11 cellular contexts compared by ENCODE assay signal in the genomic region with DNA sequence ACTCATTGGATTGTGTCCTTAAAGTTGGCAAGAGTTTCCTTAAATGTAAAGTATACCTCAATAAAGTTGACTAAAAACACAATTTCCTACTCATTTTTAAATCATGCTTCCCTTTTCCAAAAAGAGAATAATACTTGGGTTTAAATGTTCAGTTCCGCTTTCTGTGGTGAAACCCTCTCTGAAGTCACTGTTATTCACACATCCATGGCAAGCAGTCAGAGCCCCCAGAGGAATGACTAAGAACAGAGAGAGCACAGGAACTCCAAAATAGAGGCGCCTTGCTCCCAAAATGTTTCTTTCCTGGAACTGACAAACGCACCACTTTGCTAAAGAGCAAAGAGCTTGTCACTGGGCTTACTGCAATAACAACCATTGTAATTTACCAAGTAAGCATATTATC.
DNase-seq lines count a peak whose midpoint lies in the region; ATAC-seq, FAIRE-seq and TF ChIP-seq lines count a peak whose summit lies in the region.
"Had no signal": no experiment of that assay in that cellular context is flagged by ENCODE, and none has a peak within 500 bp of the region (broad histone marks: within the 10 kb centered on the region; RNA-seq: fewer than 3 reads in every experiment).

No MANE protein-coding gene starts in this region.

- no peak for TF ChIP-seq POLR2A in transverse colon (IDR thresholded peaks at IDR 0.05)

- WGBS in transverse colon (ENCODE audit: low coverage in 1 of 2), 2 donors: 66 to 76% methylated on average over 2 to 3 of the region's 3 CpGs
- WGBS in H9 (ENCODE audit: extremely low coverage, insufficient read length, low lambda C conversion rate): no CpG with 5 or more reads among the region's 3 CpGs

- H3K36me3 Mint-ChIP-seq in activated CD4-positive, alpha-beta T cell treated with anti-CD3 and anti-CD28 coated beads for 36 hours (ENCODE audit: low read depth): peaks cover 12% of the 10 kb centered on the region
- H3K36me3 Mint-ChIP-seq in activated CD4-positive, alpha-beta T cell treated with anti-CD3 and anti-CD28 coated beads, Interleukin-2, amount 10 ng/mL, durations not matched to agents 7 days and 5 days (ENCODE audit: low read depth): peaks cover 6% of the 10 kb centered on the region
- peaks cover 2 to 4% (median 2%) of the 10 kb centered on the region in 3 experiments; a peak in 3 of 7 replicates for H3K36me3 Mint-ChIP-seq in H9 (ENCODE audit: insufficient read depth in 1 of 3, low read depth in 3 of 3)

- peak overlapping the region; percentile 54 for H3K27ac ChIP-seq in OCI-LY3 (ENCODE audit: low read length)
- H3K27ac ChIP-seq in transverse colon: peak overlapping the region; percentile 11 to 38 (median 30)
- no peak overlapping the region for H3K27ac ChIP-seq in H9 (ENCODE audit: insufficient read length, low read depth, low read length)
- no peak overlapping the region for H3K27ac ChIP-seq in kidney (ENCODE audit: low read depth in 2 of 2, low read length in 2 of 2)
- H3K27ac ChIP-seq: 22Rv1 had no signal

- H4K5ac ChIP-seq in H9 (ENCODE audit: insufficient read length, low read depth, low read length): no peak overlapping the region

- no peak overlapping the region for H3T11ph ChIP-seq in H9 (ENCODE audit: low read length)

- no peak overlapping the region for H3K4me3 Mint-ChIP-seq in activated CD4-positive, alpha-beta T cell treated with anti-CD3 and anti-CD28 coated beads for 36 hours
- H3K4me3 Mint-ChIP-seq in activated CD4-positive, alpha-beta T cell treated with anti-CD3 and anti-CD28 coated beads, Interleukin-2, amount 10 ng/mL, durations not matched to agents 7 days and 5 days: no peak overlapping the region
- no peak overlapping the region for H3K4me3 Mint-ChIP-seq in H9
- H3K4me3 Mint-ChIP-seq: T-helper 2 cell treated with Interferon-gamma antibody and Interleukin-4, amounts not matched to agents 5 μg/mL and 100 μg/mL, for 36 hours had no signal

- H2BK12ac ChIP-seq in H9 (ENCODE audit: insufficient read length, low read depth, low read length): no peak overlapping the region

- H3K9me3 Mint-ChIP-seq in activated CD4-positive, alpha-beta T cell treated with anti-CD3 and anti-CD28 coated beads for 36 hours (ENCODE audit: low read depth): no peaks in the 10 kb centered on the region
- no peaks in the 10 kb centered on the region for H3K9me3 Mint-ChIP-seq in activated CD4-positive, alpha-beta T cell treated with anti-CD3 and anti-CD28 coated beads, Interleukin-2, amount 10 ng/mL, durations not matched to agents 7 days and 5 days
- peaks cover 0 to 2% of the 10 kb centered on the region in 2 experiments; a peak in 1 of 5 replicates for H3K9me3 Mint-ChIP-seq in H9
- H3K9me3 Mint-ChIP-seq: T-helper 2 cell treated with Interferon-gamma antibody and Interleukin-4, amounts not matched to agents 5 μg/mL and 100 μg/mL, for 36 hours had no signal

- ATAC-seq in activated CD4-positive, alpha-beta T cell treated with anti-CD3 and anti-CD28 coated beads for 36 hours: peak; percentile 53
- ATAC-seq in left ventricle myocardium superior: peak; percentile 98

- TF ChIP-seq EP300 in transverse colon (IDR thresholded peaks at IDR 0.05; ENCODE audit: low read depth): no peak

- no peak for DNase-seq in activated CD4-positive, alpha-beta T cell treated with anti-CD3 and anti-CD28 coated beads for 36 hours
- DNase-seq in activated CD4-positive, alpha-beta T cell treated with anti-CD3 and anti-CD28 coated beads, Interleukin-2, amount 10 ng/mL, durations not matched to agents 7 days and 5 days: no peak
- DNase-seq in left ventricle myocardium superior (no peak), transverse colon (peak; percentile 10), H9 (no peak), kidney (no peak), NCI-H1417 (lab: John Stamatoyannopoulos, UW) (no peak)
- DNase-seq: islet precursor cell had no signal

- no peaks in the 10 kb centered on the region for H3K36me3 ChIP-seq in OCI-LY3 (replicated peaks; ENCODE audit: low read depth, low read length)
- H3K36me3 ChIP-seq in transverse colon: no peaks in the 10 kb centered on the region
- no peaks in the 10 kb centered on the region for H3K36me3 ChIP-seq in kidney (ENCODE audit: control insufficient read depth in 1 of 2, insufficient read depth in 2 of 2, low read length in 2 of 2)

- peaks cover 26% of the 10 kb centered on the region for H3K4me1 Mint-ChIP-seq in activated CD4-positive, alpha-beta T cell treated with anti-CD3 and anti-CD28 coated beads for 36 hours
- peaks cover 20% of the 10 kb centered on the region for H3K4me1 Mint-ChIP-seq in activated CD4-positive, alpha-beta T cell treated with anti-CD3 and anti-CD28 coated beads, Interleukin-2, amount 10 ng/mL, durations not matched to agents 7 days and 5 days
- H3K4me1 Mint-ChIP-seq in H9: peaks cover 3% of the 10 kb centered on the region in 2 experiments; a peak in 2 of 4 replicates

- intact Hi-C loops in activated CD4-positive, alpha-beta T cell treated with anti-CD3 and anti-CD28 coated beads for 36 hours (cut with DNase I, micrococcal nuclease): no loop called here
- intact Hi-C loops in left ventricle myocardium superior (cut with micrococcal nuclease): no loop called here
- intact Hi-C loops in transverse colon (cut with DNase I; ENCODE audit: low total_unique reads): no loop called here
- intact Hi-C loops in kidney (cut with DNase I): no loop called here

- H3K9me3 ChIP-seq in OCI-LY3 (ENCODE audit: insufficient read depth, low read length): no peaks in the 10 kb centered on the region
- H3K9me3 ChIP-seq in transverse colon: no peaks in the 10 kb centered on the region
- no peaks in the 10 kb centered on the region for H3K9me3 ChIP-seq in H9 (ENCODE audit: control insufficient read depth, low read depth, low read length)
- H3K9me3 ChIP-seq in kidney (ENCODE audit: control insufficient read depth in 1 of 2, low read length in 2 of 2): no peaks in the 10 kb centered on the region

- no peaks in the 10 kb centered on the region for H3K79me2 ChIP-seq in OCI-LY3 (ENCODE audit: low read length)
- no peaks in the 10 kb centered on the region for H3K79me2 ChIP-seq in H9 (ENCODE audit: insufficient read depth, low read length)

- no peak overlapping the region for H3K9ac ChIP-seq in OCI-LY3 (ENCODE audit: low read length)
- no peak overlapping the region for H3K9ac ChIP-seq in H9 (ENCODE audit: extremely low read depth, insufficient read length, low read length)
- H3K9ac ChIP-seq in kidney (ENCODE audit: low read length in 2 of 2): no peak overlapping the region

- H3K4me2 ChIP-seq in OCI-LY3 (ENCODE audit: low read length): peak overlapping the region; percentile 81
- no peak overlapping the region for H3K4me2 ChIP-seq in H9 (ENCODE audit: insufficient read depth, insufficient read length, low read length)

- no peak overlapping the region for H2BK20ac ChIP-seq in H9 (ENCODE audit: low read depth, low read length, poor library complexity, severe bottlenecking)

- H3K23me2 ChIP-seq in H9 (ENCODE audit: insufficient read length, low read depth, low read length, poor library complexity, severe bottlenecking): no peaks in the 10 kb centered on the region

- no peaks in the 10 kb centered on the region for H4K20me1 ChIP-seq in OCI-LY3 (ENCODE audit: insufficient read depth, low read length)
- no peaks in the 10 kb centered on the region for H4K20me1 ChIP-seq in H9 (ENCODE audit: control insufficient read depth, insufficient read depth, insufficient read length)

- H3K23ac ChIP-seq in H9 (ENCODE audit: insufficient read length, low read depth, low read length): no peak overlapping the region

- H3K18ac ChIP-seq in H9 (ENCODE audit: insufficient read length, low read depth, low read length): no peak overlapping the region

- H4K91ac ChIP-seq in H9 (ENCODE audit: insufficient read length, low read depth, low read length): no peak overlapping the region

- no peak overlapping the region for H2BK120ac ChIP-seq in H9 (ENCODE audit: low read depth, low read length, poor library complexity, severe bottlenecking)

- H3K4ac ChIP-seq in H9 (ENCODE audit: low read depth, low read length): no peak overlapping the region

- H3K27me3 Mint-ChIP-seq in activated CD4-positive, alpha-beta T cell treated with anti-CD3 and anti-CD28 coated beads for 36 hours: no peaks in the 10 kb centered on the region
- no peaks in the 10 kb centered on the region for H3K27me3 Mint-ChIP-seq in activated CD4-positive, alpha-beta T cell treated with anti-CD3 and anti-CD28 coated beads, Interleukin-2, amount 10 ng/mL, durations not matched to agents 7 days and 5 days
- H3K27me3 Mint-ChIP-seq in H9 (ENCODE audit: low read depth): no peaks in the 10 kb centered on the region

- TF ChIP-seq CTCF in OCI-LY3 (IDR thresholded peaks at IDR 0.05; ENCODE audit: low read depth, low read length) (no peak), transverse colon (IDR thresholded peaks at IDR 0.05) (no peak), H9 (conservative IDR thresholded peaks at IDR 0.05) (no peak), kidney (IDR thresholded peaks at IDR 0.05; ENCODE audit: borderline replicate concordance, extremely low read depth, insufficient read depth) (no peak)

- no peak overlapping the region for H2AK5ac ChIP-seq in H9 (ENCODE audit: insufficient read length, low read length)

- FAIRE-seq in kidney (lab: Jason Lieb, UNC): no peak

- CTCF ChIA-PET in activated CD4-positive, alpha-beta T cell treated with anti-CD3 and anti-CD28 coated beads for 36 hours (lab: Charles Lee): interaction anchor here (0.6 to 3.8 kb wide), 7 partner anchors 12 to 379 kb away, joined by 3 to 29 read pairs (median 3); no protein-coding TSS in a partner anchor
- CTCF ChIA-PET in activated CD4-positive, alpha-beta T cell treated with anti-CD3 and anti-CD28 coated beads, Interleukin-2, amount 10 ng/mL, durations not matched to agents 7 days and 5 days (lab: Charles Lee): interaction anchor here (0.8 to 1.4 kb wide), 3 partner anchors 56 to 379 kb away, joined by 3 to 7 read pairs (median 3); no protein-coding TSS in a partner anchor

- no peak overlapping the region for H3K14ac ChIP-seq in H9 (ENCODE audit: insufficient read depth, low read length)

- H2AFZ ChIP-seq in OCI-LY3 (ENCODE audit: low read depth, low read length) (no peak overlapping the region), H9 (ENCODE audit: low read length) (no peak overlapping the region)

- POLR2A ChIA-PET in activated CD4-positive, alpha-beta T cell treated with anti-CD3 and anti-CD28 coated beads for 36 hours (lab: Charles Lee): no interaction called here
- POLR2A ChIA-PET in activated CD4-positive, alpha-beta T cell treated with anti-CD3 and anti-CD28 coated beads, Interleukin-2, amount 10 ng/mL, durations not matched to agents 7 days and 5 days (lab: Charles Lee): no interaction called here

- no peaks in the 10 kb centered on the region for H3K79me1 ChIP-seq in H9 (ENCODE audit: insufficient read depth, low read depth, low read length, poor library complexity, severe bottlenecking)

- H2BK15ac ChIP-seq in H9 (ENCODE audit: low read depth, low read length): no peak overlapping the region

- H3K56ac ChIP-seq in H9 (ENCODE audit: insufficient read length, low read depth, low read length): no peak overlapping the region

- H3K4me1 ChIP-seq in OCI-LY3 (ENCODE audit: low read length) (peaks cover 37% of the 10 kb centered on the region), transverse colon (peaks cover 0 to 4% (median 0%) of the 10 kb centered on the region in 4 donors), H9 (ENCODE audit: insufficient read depth, low read length) (no peaks in the 10 kb centered on the region), kidney (ENCODE audit: control insufficient read depth in 1 of 2, insufficient read depth in 1 of 2, low read depth in 1 of 2, low read length in 2 of 2) (no peaks in the 10 kb centered on the region)

- no peak overlapping the region for H2BK5ac ChIP-seq in H9 (ENCODE audit: insufficient read length, low read length)

- no peak overlapping the region for H3K27ac Mint-ChIP-seq in activated CD4-positive, alpha-beta T cell treated with anti-CD3 and anti-CD28 coated beads for 36 hours
- H3K27ac Mint-ChIP-seq in activated CD4-positive, alpha-beta T cell treated with anti-CD3 and anti-CD28 coated beads, Interleukin-2, amount 10 ng/mL, durations not matched to agents 7 days and 5 days: no peak overlapping the region
- no peak overlapping the region for H3K27ac Mint-ChIP-seq in H9
- H3K27ac Mint-ChIP-seq: T-helper 2 cell treated with Interferon-gamma antibody and Interleukin-4, amounts not matched to agents 5 μg/mL and 100 μg/mL, for 36 hours had no signal

- H3K4me3 ChIP-seq in OCI-LY3 (ENCODE audit: low read length) (peak overlapping the region; percentile 60), transverse colon (no peak overlapping the region), kidney (ENCODE audit: low read length in 2 of 2) (no peak overlapping the region)

- no peak overlapping the region for H4K8ac ChIP-seq in H9 (replicated peaks; ENCODE audit: insufficient read length, low read depth, low read length)

- in situ Hi-C loops in transverse colon (cut with MboI; ENCODE audit: low pct_ligation_motif_present in 1 of 4, low pct_unique_long_range_greater_than_20kb in 1 of 4, low sequenced_read_pairs in 3 of 4): loop anchor here in 2 of 4 donors (5.0 to 10.0 kb wide), 2 partner anchors 381 to 383 kb away; no protein-coding TSS in a partner anchor

- H3K27me3 ChIP-seq in OCI-LY3 (ENCODE audit: low read depth, low read length) (peaks cover 20% of the 10 kb centered on the region), transverse colon (no peaks in the 10 kb centered on the region), H9 (ENCODE audit: insufficient read depth, low read length) (no peaks in the 10 kb centered on the region; the same call in 1 of the 2 replicates)

Comparison
In these comparisons a context has a peak if more than half of its experiments do, and no peak if none do; other contexts are left out.
1. H3K27ac ChIP-seq: peak in OCI-LY3 (single experiment) and transverse colon (4 of 4); none in H9 (single experiment) and kidney (0 of 2).